In genomic region chr11:68146010-68146540, GRCh38 we compare ENCODE assay signal across 1 cellular context.
TF ChIP-seq lines count a peak whose summit lies in the region.

No MANE protein-coding gene starts in this region.

TF ChIP-seq in HepG2, 621 proteins besides CTCF, POLR2A, EP300 and RAD21 (continued from another document and continues in another):
- TF ChIP-seq GLMP (CRISPR knock-in tag; IDR thresholded peaks at IDR 0.05; ENCODE audit: borderline replicate concordance) (no peak), HNF4A (CRISPR knock-in tag; IDR thresholded peaks at IDR 0.05) (peak; percentile 65), KDM1A (CRISPR knock-in tag; IDR thresholded peaks at IDR 0.05) (no peak), ZNF143 (CRISPR knock-in tag; IDR thresholded peaks at IDR 0.05) (0 out of 2 replicates have a peak, but pooled peaks have one; percentile 17), ZNF362 (CRISPR knock-in tag; IDR thresholded peaks at IDR 0.05; ENCODE audit: borderline replicate concordance) (no peak), ASH2L (IDR thresholded peaks at IDR 0.05; ENCODE audit: insufficient read length, low read depth, low read length) (no peak), PHF21A (CRISPR knock-in tag; IDR thresholded peaks at IDR 0.05) (no peak; the same call in 1 of the 2 replicates), SRY (CRISPR knock-in tag; IDR thresholded peaks at IDR 0.05) (no peak), ZNF251 (CRISPR knock-in tag; IDR thresholded peaks at IDR 0.05) (no peak), STAG1 (CRISPR knock-in tag; IDR thresholded peaks at IDR 0.05) (no peak), EEA1 (CRISPR knock-in tag; IDR thresholded peaks at IDR 0.05; ENCODE audit: borderline replicate concordance) (no peak), ZNF232 (CRISPR knock-in tag; IDR thresholded peaks at IDR 0.05; ENCODE audit: borderline replicate concordance) (peak; percentile 55; the same call in 1 of the 2 replicates), TSC22D2 (CRISPR knock-in tag; IDR thresholded peaks at IDR 0.05; ENCODE audit: borderline replicate concordance) (no peak), KDM5B (CRISPR knock-in tag; IDR thresholded peaks at IDR 0.05; ENCODE audit: borderline replicate concordance) (no peak; the same call in 1 of the 2 replicates), MXD3 (CRISPR knock-in tag; IDR thresholded peaks at IDR 0.05) (no peak), ISX (CRISPR knock-in tag; conservative IDR thresholded peaks at IDR 0.05) (no peak), CBX2 (IDR thresholded peaks at IDR 0.05; ENCODE audit: low read depth, low read length) (no peak), CBX2 (CRISPR knock-in tag; IDR thresholded peaks at IDR 0.05; ENCODE audit: low read depth) (no peak), FOXM1 (CRISPR knock-in tag; IDR thresholded peaks at IDR 0.05) (no peak), HNRNPUL1 (IDR thresholded peaks at IDR 0.05; ENCODE audit: low read depth, low read length) (no peak), ZSCAN29 (CRISPR knock-in tag; conservative IDR thresholded peaks at IDR 0.05) (no peak), MYC (CRISPR knock-in tag; IDR thresholded peaks at IDR 0.05; ENCODE audit: borderline replicate concordance) (0 out of 2 replicates have a peak, but pooled peaks have one; percentile 51), ZBTB25 (CRISPR knock-in tag; IDR thresholded peaks at IDR 0.05) (no peak), ZBTB3 (CRISPR knock-in tag; IDR thresholded peaks at IDR 0.05; ENCODE audit: borderline replicate concordance, low read depth) (no peak), ZBTB49 (CRISPR knock-in tag; IDR thresholded peaks at IDR 0.05; ENCODE audit: borderline replicate concordance) (no peak), NFRKB (IDR thresholded peaks at IDR 0.05) (no peak), KDM6A (CRISPR knock-in tag; IDR thresholded peaks at IDR 0.05; ENCODE audit: low read depth) (no peak), NFKB2 (CRISPR knock-in tag; IDR thresholded peaks at IDR 0.05; ENCODE audit: borderline replicate concordance) (no peak), GMEB1 (CRISPR knock-in tag; IDR thresholded peaks at IDR 0.05; ENCODE audit: borderline replicate concordance) (peak; percentile 11; the same call in 1 of the 2 replicates), ZFP90 (CRISPR knock-in tag; IDR thresholded peaks at IDR 0.05; ENCODE audit: borderline replicate concordance) (no peak), SKI (IDR thresholded peaks at IDR 0.05; ENCODE audit: partially characterized antibody) (peak; percentile 44), ZNF260 (CRISPR knock-in tag; IDR thresholded peaks at IDR 0.05; ENCODE audit: borderline replicate concordance, low read depth) (no peak), HNF1B (CRISPR knock-in tag; IDR thresholded peaks at IDR 0.05) (no peak), SP140L (CRISPR knock-in tag; IDR thresholded peaks at IDR 0.05; ENCODE audit: borderline replicate concordance) (no peak), ZNF274 (CRISPR knock-in tag; IDR thresholded peaks at IDR 0.05) (no peak; the same call in 1 of the 2 replicates), TP53 (CRISPR knock-in tag; conservative IDR thresholded peaks at IDR 0.05) (no peak), ELF4 (CRISPR knock-in tag; IDR thresholded peaks at IDR 0.05; ENCODE audit: borderline replicate concordance) (no peak), SNAPC2 (CRISPR knock-in tag; IDR thresholded peaks at IDR 0.05) (no peak), FOXK1 (CRISPR knock-in tag; IDR thresholded peaks at IDR 0.05; ENCODE audit: borderline replicate concordance, low read depth) (no peak), HMGXB4 (CRISPR knock-in tag; IDR thresholded peaks at IDR 0.05; ENCODE audit: borderline replicate concordance in 1 of 2, low read depth in 1 of 2) (no peak), PRMT3 (CRISPR knock-in tag; IDR thresholded peaks at IDR 0.05; ENCODE audit: borderline replicate concordance, low read depth) (no peak), MED8 (CRISPR knock-in tag; IDR thresholded peaks at IDR 0.05; ENCODE audit: insufficient replicate concordance) (no peak), CBX5 (CRISPR knock-in tag; IDR thresholded peaks at IDR 0.05; ENCODE audit: borderline replicate concordance) (no peak), PCBP2 (optimal IDR thresholded peaks at IDR 0.05; ENCODE audit: low read depth, low read length, poor library complexity, severe bottlenecking) (no peak), ZNF432 (CRISPR knock-in tag; IDR thresholded peaks at IDR 0.05; ENCODE audit: borderline replicate concordance) (no peak), ZBTB8A (CRISPR knock-in tag; IDR thresholded peaks at IDR 0.05; ENCODE audit: borderline replicate concordance, low read depth) (no peak), EZH2 (conservative IDR thresholded peaks at IDR 0.05; ENCODE audit: low read depth, low read length) (no peak), KDM2A (CRISPR knock-in tag; IDR thresholded peaks at IDR 0.05; ENCODE audit: borderline replicate concordance, low read depth) (no peak), MIER3 (CRISPR knock-in tag; IDR thresholded peaks at IDR 0.05; ENCODE audit: borderline replicate concordance) (no peak), ZNF513 (CRISPR knock-in tag; conservative IDR thresholded peaks at IDR 0.05) (no peak), ZKSCAN5 (CRISPR knock-in tag; IDR thresholded peaks at IDR 0.05) (no peak), ZNF619 (CRISPR knock-in tag; IDR thresholded peaks at IDR 0.05) (no peak), HCFC1 (IDR thresholded peaks at IDR 0.05; ENCODE audit: low read depth, low read length) (no peak), NR1H2 (CRISPR knock-in tag; IDR thresholded peaks at IDR 0.05; ENCODE audit: borderline replicate concordance, low read depth) (no peak), REST (IDR thresholded peaks at IDR 0.05; ENCODE audit: borderline replicate concordance in 1 of 2, low read depth in 1 of 2, low read length in 2 of 2) (no peak)
